ENCODE assay signal across 18 cellular contexts in genomic region chr10:71427246-71427645, GRCh38. TPM values are rescaled to one million over a fixed set of nuclear protein-coding genes. Genes with fewer than 3 reads are reported as not detected.
"Had no signal": no experiment of that assay in that cellular context is flagged by ENCODE, and none has a peak within 500 bp of the region (broad histone marks: within the 10 kb centered on the region; RNA-seq: fewer than 3 reads in every experiment).

No MANE protein-coding gene starts in this region.

- H3K36me3 ChIP-seq: heart right ventricle, neutrophil, ovary, uterus had no signal

- H3K9me3 ChIP-seq: heart right ventricle, mucosa of descending colon, neutrophil, ovary, uterus had no signal

- H3K27me3 ChIP-seq: dorsolateral prefrontal cortex, heart right ventricle, neutrophil, ovary, uterus had no signal

- H3K4me3 Mint-ChIP-seq: immature natural killer cell; naive thymus-derived CD8-positive, alpha-beta T cell had no signal

- H3K36me3 Mint-ChIP-seq: naive thymus-derived CD8-positive, alpha-beta T cell had no signal

- H3K4me1 ChIP-seq: uterus had no signal

- H3K4me2 ChIP-seq: smooth muscle cell had no signal

- H3K4me3 ChIP-seq: dorsolateral prefrontal cortex, heart right ventricle, mucosa of descending colon, ovary, smooth muscle cell, uterus had no signal

- H3K27ac ChIP-seq: dorsolateral prefrontal cortex, heart right ventricle, neutrophil, ovary, uterus had no signal

- H3K27ac Mint-ChIP-seq: immature natural killer cell, progenitor cell of endocrine pancreas had no signal

- H3K9me3 Mint-ChIP-seq: immature natural killer cell; naive thymus-derived CD8-positive, alpha-beta T cell had no signal

- DNase-seq: cortex of kidney; effector CD8-positive, alpha-beta T cell; heart right ventricle; immature natural killer cell; left colon; mucosa of descending colon; naive thymus-derived CD8-positive, alpha-beta T cell; right cardiac atrium; stimulated activated CD4-positive, alpha-beta T cell treated with anti-CD3 and anti-CD28 coated beads, Interleukin-2, amount 100 ng/mL, for 48 hours; stimulated activated naive CD4-positive, alpha-beta T cell treated with Interleukin-2 at 50 U/mL for 16 hours; trophoblast cell; uterus had no signal

RNA-seq across cellular contexts. Expression of gene CDH23, which starts 30.5 kb away (rescaled TPM):
- total RNA-seq: lung microvascular endothelial cell had no signal
